26 cellular contexts compared by ENCODE assay signal in the genomic region with DNA sequence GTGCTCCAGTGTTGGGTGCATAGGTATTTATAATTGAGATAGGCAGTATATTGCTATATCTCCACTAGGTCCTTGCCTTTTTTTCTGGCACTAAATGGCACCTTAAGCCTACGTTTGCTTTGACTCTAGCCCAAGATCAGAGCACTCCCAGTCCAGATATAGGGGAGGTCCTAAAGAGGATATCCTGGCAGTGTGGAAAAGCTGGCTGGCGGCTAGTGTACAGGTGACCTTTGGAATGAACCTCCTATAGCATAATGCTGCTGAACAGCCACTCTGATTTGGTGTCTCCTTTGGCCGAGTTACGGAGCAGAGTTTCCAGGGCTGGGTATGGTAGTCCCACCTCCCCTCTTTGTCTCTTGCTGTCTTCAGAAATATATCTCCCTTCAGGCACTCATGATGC.
"Had no signal": no experiment of that assay in that cellular context is flagged by ENCODE, and none has a peak within 500 bp of the region (broad histone marks: within the 10 kb centered on the region; RNA-seq: fewer than 3 reads in every experiment).

No MANE protein-coding gene starts in this region.

- H3K4me1 Mint-ChIP-seq: activated naive CD4-positive, alpha-beta T cell treated with anti-CD3 and anti-CD28 coated beads, Interleukin-2, amount 10 ng/mL, durations not matched to agents 7 days and 5 days; brain had no signal

- FAIRE-seq: K562 had no signal

- H3K36me3 Mint-ChIP-seq: activated naive CD4-positive, alpha-beta T cell treated with anti-CD3 and anti-CD28 coated beads, Interleukin-2, amount 10 ng/mL, durations not matched to agents 7 days and 5 days; brain had no signal

- H3K27ac ChIP-seq: ascending aorta, SK-N-MC, VCaP had no signal

- H3K27ac Mint-ChIP-seq: activated naive CD4-positive, alpha-beta T cell treated with anti-CD3 and anti-CD28 coated beads, Interleukin-2, amount 10 ng/mL, durations not matched to agents 7 days and 5 days; brain had no signal

- H3K4me1 ChIP-seq: ascending aorta had no signal

- H3K36me3 ChIP-seq: ascending aorta had no signal

- ATAC-seq: K562, Panc1, Right ventricle myocardium inferior had no signal

- H3K27me3 ChIP-seq: ascending aorta had no signal

- H3K4me3 Mint-ChIP-seq: activated naive CD4-positive, alpha-beta T cell treated with anti-CD3 and anti-CD28 coated beads, Interleukin-2, amount 10 ng/mL, durations not matched to agents 7 days and 5 days; brain had no signal

- H3K4me3 ChIP-seq: ascending aorta, K562, SK-N-MC had no signal

- H3K27me3 Mint-ChIP-seq: activated naive CD4-positive, alpha-beta T cell treated with anti-CD3 and anti-CD28 coated beads, Interleukin-2, amount 10 ng/mL, durations not matched to agents 7 days and 5 days; brain had no signal

- DNase-seq: activated CD4-positive, alpha-beta T cell treated with anti-CD3 and anti-CD28 coated beads for 4 hours; activated CD8-positive, alpha-beta memory T cell treated with anti-CD3 and anti-CD28 coated beads for 24 hours; activated gamma-delta T cell treated with Interleukin-2 at 50 U/mL for 16 hours; activated naive CD4-positive, alpha-beta T cell treated with anti-CD3 and anti-CD28 coated beads, Interleukin-2, amount 10 ng/mL, durations not matched to agents 7 days and 5 days; activated T-cell treated with anti-CD3 and anti-CD28 coated beads, Interleukin-2, amount 50 U/mL, for 48 hours; amniotic stem cell; Karpas-422; MM.1S; NCI-H1105; NCI-H1436; NCI-H1694 treated with DMSO at 0.1 percent for 48 hours; NCI-H2029 treated with DMSO at 0.1 percent for 48 hours; NCI-H345; NCI-H510A; NCI-H526 treated with DMSO at 0.1 percent for 48 hours; NCI-H82; RPMI8226; T-helper 1 cell had no signal

- H3K9me3 ChIP-seq: ascending aorta had no signal

- H3K9me3 Mint-ChIP-seq: activated naive CD4-positive, alpha-beta T cell treated with anti-CD3 and anti-CD28 coated beads, Interleukin-2, amount 10 ng/mL, durations not matched to agents 7 days and 5 days; activated T-helper 2 cell treated with anti-CD3 and anti-CD28 coated beads, Interferon-gamma antibody, Interleukin-2, Interleukin-4, amounts not matched to agents 10 μg/mL and 5 μg/mL and 100 μg/mL, durations not matched to agents 14 hours and 24 hours and 36 hours had no signal
